ENCODE assay signal across 13 cellular contexts in the genomic region with DNA sequence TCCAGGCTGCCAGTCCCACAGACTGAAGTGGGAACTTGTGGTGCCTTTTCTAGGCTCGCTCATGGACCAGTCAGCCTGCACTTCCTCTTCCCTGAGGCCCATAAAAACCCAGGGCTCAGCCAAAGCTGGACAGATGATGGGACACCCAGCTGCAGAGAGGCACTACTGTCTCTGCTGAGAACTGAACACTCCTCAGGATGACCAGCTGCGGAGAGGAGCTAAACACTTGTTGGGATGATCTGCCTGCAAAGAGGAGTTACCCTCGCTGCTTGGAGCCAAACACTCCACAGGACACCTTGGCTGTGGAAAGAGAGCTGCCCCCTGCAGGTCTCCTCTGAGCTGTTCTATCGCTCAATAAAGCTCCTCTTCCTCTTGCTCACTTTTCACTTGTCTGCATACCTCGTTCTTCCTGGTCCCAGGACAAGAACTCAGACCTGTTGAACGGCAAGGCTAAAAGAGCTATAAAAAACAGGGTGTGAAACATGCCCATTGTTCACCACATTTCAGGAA.
"Had no signal": no experiment of that assay in that cellular context is flagged by ENCODE, and none has a peak within 500 bp of the region (broad histone marks: within the 10 kb centered on the region; RNA-seq: fewer than 3 reads in every experiment).

No MANE protein-coding gene starts in this region.

- H3K27ac ChIP-seq: sigmoid colon, suprapubic skin, upper lobe of right lung had no signal

- H3K4me1 ChIP-seq: sigmoid colon, suprapubic skin, upper lobe of right lung had no signal

- H3K9me3 ChIP-seq: suprapubic skin, upper lobe of right lung had no signal

- H3K27ac Mint-ChIP-seq: activated CD4-positive, alpha-beta memory T cell treated with anti-CD3 and anti-CD28 coated beads, Interleukin-2, amount 10 ng/mL, durations not matched to agents 7 days and 5 days; activated CD4-positive, alpha-beta T cell treated with anti-CD3 and anti-CD28 coated beads for 36 hours; activated naive CD8-positive, alpha-beta T cell treated with anti-CD3 and anti-CD28 coated beads, Interleukin-2, amount 10 ng/mL, durations not matched to agents 7 days and 5 days; activated T-cell treated with anti-CD3 and anti-CD28 coated beads, Interleukin-2, amount 50 U/mL, for 72 hours; mesothelial cell of epicardium had no signal

- H3K4me3 Mint-ChIP-seq: activated CD4-positive, alpha-beta memory T cell treated with anti-CD3 and anti-CD28 coated beads, Interleukin-2, amount 10 ng/mL, durations not matched to agents 7 days and 5 days; activated CD4-positive, alpha-beta T cell treated with anti-CD3 and anti-CD28 coated beads for 36 hours; activated naive CD8-positive, alpha-beta T cell treated with anti-CD3 and anti-CD28 coated beads, Interleukin-2, amount 10 ng/mL, durations not matched to agents 7 days and 5 days; activated T-cell treated with anti-CD3 and anti-CD28 coated beads, Interleukin-2, amount 50 U/mL, for 72 hours; mesothelial cell of epicardium; neural crest cell had no signal

- ATAC-seq: activated CD4-positive, alpha-beta T cell treated with anti-CD3 and anti-CD28 coated beads for 36 hours; activated T-cell treated with anti-CD3 and anti-CD28 coated beads, Interleukin-2, amount 50 U/mL, for 72 hours; left ventricle myocardium superior had no signal

- H3K27me3 Mint-ChIP-seq: activated CD4-positive, alpha-beta memory T cell treated with anti-CD3 and anti-CD28 coated beads, Interleukin-2, amount 10 ng/mL, durations not matched to agents 7 days and 5 days; activated CD4-positive, alpha-beta T cell treated with anti-CD3 and anti-CD28 coated beads for 36 hours; activated naive CD8-positive, alpha-beta T cell treated with anti-CD3 and anti-CD28 coated beads, Interleukin-2, amount 10 ng/mL, durations not matched to agents 7 days and 5 days had no signal

- H3K4me1 Mint-ChIP-seq: activated CD4-positive, alpha-beta memory T cell treated with anti-CD3 and anti-CD28 coated beads, Interleukin-2, amount 10 ng/mL, durations not matched to agents 7 days and 5 days; activated CD4-positive, alpha-beta T cell treated with anti-CD3 and anti-CD28 coated beads for 36 hours; activated naive CD8-positive, alpha-beta T cell treated with anti-CD3 and anti-CD28 coated beads, Interleukin-2, amount 10 ng/mL, durations not matched to agents 7 days and 5 days had no signal

- H3K27me3 ChIP-seq: sigmoid colon, suprapubic skin, upper lobe of right lung had no signal

- DNase-seq: activated CD4-positive, alpha-beta memory T cell treated with anti-CD3 and anti-CD28 coated beads, Interleukin-2, amount 10 ng/mL, durations not matched to agents 7 days and 5 days; activated CD4-positive, alpha-beta T cell treated with anti-CD3 and anti-CD28 coated beads for 36 hours; activated naive CD8-positive, alpha-beta T cell treated with anti-CD3 and anti-CD28 coated beads, Interleukin-2, amount 10 ng/mL, durations not matched to agents 7 days and 5 days; activated T-cell treated with anti-CD3 and anti-CD28 coated beads, Interleukin-2, amount 50 U/mL, for 72 hours; anterior cingulate cortex; left ventricle myocardium superior; stimulated activated naive CD4-positive, alpha-beta T cell; T-helper 9 cell had no signal

- H3K36me3 Mint-ChIP-seq: activated naive CD8-positive, alpha-beta T cell treated with anti-CD3 and anti-CD28 coated beads, Interleukin-2, amount 10 ng/mL, durations not matched to agents 7 days and 5 days had no signal
